1 cellular context compared by ENCODE assay signal in genomic region chrX:41302293-41302868, GRCh38.
TF ChIP-seq lines count a peak whose summit lies in the region.

No MANE protein-coding gene starts in this region.

TF ChIP-seq in SK-N-SH treated with all-trans-retinoic acid at 6 μM for 48 hours, 23 proteins besides CTCF, POLR2A, EP300 and RAD21 (continued from another document):
- no peak for TF ChIP-seq RARB (CRISPR knock-in tag; IDR thresholded peaks at IDR 0.05)
- no peak for TF ChIP-seq OSR1 (CRISPR knock-in tag; IDR thresholded peaks at IDR 0.05)
- no peak for TF ChIP-seq BACH2 (CRISPR knock-in tag; IDR thresholded peaks at IDR 0.05; ENCODE audit: borderline replicate concordance)
- no peak for TF ChIP-seq SNAI2 (CRISPR knock-in tag; IDR thresholded peaks at IDR 0.05)
